In the genomic region with DNA sequence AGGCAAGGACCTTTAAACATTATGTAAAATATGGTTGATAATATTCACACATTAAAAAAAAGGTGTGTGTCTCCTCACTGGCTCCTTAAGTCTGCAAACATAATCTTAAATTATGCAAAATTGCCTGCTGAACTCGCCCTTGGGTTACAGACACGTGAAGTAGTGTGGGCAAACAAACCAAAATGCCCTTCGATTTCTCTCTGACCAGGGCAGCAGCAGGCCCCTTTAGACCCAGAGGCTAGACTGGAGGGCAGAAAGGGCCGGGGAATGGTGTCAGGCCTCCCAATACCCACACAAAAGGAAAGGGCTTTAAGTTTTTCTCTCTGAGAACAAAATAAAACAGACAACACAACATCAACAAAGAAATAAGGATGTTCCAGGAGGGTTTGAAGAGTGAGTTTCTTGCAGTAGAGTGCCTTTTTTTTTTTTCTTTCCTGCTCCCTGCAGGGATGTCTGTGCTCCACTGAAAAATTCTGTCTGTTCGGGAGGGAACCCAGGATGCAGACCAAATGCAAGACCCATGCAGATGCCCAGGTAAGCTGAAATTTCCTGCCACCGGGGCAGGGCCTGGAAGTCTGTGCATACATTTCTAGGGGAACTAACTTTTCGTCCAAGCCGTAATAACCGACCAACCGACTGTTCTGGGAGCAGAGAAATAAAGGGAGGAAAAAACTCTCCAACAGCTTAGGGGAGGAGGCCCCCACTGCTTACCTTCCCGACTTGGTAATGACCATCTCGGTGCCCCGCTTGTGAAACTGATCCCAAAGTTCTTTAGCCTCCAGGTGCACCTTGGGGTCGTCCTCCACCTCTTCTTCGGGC, we compare ENCODE assay signal across 2 cellular contexts.
TF ChIP-seq lines count a peak whose summit lies in the region.

No MANE protein-coding gene starts in this region.

TF ChIP-seq in K562, 482 proteins besides CTCF, POLR2A, EP300 and RAD21 (continued from another document):
- TF ChIP-seq, protein P1, sequence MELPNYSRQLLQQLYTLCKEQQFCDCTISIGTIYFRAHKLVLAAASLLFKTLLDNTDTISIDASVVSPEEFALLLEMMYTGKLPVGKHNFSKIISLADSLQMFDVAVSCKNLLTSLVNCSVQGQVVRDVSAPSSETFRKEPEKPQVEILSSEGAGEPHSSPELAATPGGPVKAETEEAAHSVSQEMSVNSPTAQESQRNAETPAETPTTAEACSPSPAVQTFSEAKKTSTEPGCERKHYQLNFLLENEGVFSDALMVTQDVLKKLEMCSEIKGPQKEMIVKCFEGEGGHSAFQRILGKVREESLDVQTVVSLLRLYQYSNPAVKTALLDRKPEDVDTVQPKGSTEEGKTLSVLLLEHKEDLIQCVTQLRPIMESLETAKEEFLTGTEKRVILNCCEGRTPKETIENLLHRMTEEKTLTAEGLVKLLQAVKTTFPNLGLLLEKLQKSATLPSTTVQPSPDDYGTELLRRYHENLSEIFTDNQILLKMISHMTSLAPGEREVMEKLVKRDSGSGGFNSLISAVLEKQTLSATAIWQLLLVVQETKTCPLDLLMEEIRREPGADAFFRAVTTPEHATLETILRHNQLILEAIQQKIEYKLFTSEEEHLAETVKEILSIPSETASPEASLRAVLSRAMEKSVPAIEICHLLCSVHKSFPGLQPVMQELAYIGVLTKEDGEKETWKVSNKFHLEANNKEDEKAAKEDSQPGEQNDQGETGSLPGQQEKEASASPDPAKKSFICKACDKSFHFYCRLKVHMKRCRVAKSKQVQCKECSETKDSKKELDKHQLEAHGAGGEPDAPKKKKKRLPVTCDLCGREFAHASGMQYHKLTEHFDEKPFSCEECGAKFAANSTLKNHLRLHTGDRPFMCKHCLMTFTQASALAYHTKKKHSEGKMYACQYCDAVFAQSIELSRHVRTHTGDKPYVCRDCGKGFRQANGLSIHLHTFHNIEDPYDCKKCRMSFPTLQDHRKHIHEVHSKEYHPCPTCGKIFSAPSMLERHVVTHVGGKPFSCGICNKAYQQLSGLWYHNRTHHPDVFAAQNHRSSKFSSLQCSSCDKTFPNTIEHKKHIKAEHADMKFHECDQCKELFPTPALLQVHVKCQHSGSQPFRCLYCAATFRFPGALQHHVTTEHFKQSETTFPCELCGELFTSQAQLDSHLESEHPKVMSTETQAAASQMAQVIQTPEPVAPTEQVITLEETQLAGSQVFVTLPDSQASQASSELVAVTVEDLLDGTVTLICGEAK (IDR thresholded peaks at IDR 0.05) = no peak
- TF ChIP-seq, protein P1 (CRISPR knock-in tag; IDR thresholded peaks at IDR 0.05) = no peak

TF ChIP-seq in liver, 16 proteins besides CTCF, POLR2A, EP300 and RAD21 (continued from another document):
- TF ChIP-seq, protein P2, sequence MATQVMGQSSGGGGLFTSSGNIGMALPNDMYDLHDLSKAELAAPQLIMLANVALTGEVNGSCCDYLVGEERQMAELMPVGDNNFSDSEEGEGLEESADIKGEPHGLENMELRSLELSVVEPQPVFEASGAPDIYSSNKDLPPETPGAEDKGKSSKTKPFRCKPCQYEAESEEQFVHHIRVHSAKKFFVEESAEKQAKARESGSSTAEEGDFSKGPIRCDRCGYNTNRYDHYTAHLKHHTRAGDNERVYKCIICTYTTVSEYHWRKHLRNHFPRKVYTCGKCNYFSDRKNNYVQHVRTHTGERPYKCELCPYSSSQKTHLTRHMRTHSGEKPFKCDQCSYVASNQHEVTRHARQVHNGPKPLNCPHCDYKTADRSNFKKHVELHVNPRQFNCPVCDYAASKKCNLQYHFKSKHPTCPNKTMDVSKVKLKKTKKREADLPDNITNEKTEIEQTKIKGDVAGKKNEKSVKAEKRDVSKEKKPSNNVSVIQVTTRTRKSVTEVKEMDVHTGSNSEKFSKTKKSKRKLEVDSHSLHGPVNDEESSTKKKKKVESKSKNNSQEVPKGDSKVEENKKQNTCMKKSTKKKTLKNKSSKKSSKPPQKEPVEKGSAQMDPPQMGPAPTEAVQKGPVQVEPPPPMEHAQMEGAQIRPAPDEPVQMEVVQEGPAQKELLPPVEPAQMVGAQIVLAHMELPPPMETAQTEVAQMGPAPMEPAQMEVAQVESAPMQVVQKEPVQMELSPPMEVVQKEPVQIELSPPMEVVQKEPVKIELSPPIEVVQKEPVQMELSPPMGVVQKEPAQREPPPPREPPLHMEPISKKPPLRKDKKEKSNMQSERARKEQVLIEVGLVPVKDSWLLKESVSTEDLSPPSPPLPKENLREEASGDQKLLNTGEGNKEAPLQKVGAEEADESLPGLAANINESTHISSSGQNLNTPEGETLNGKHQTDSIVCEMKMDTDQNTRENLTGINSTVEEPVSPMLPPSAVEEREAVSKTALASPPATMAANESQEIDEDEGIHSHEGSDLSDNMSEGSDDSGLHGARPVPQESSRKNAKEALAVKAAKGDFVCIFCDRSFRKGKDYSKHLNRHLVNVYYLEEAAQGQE (IDR thresholded peaks at IDR 0.05) = peak; percentile 22
- TF ChIP-seq HNF4A (conservative IDR thresholded peaks at IDR 0.05) = peak; percentile 16 to 20
- TF ChIP-seq GABPA (IDR thresholded peaks at IDR 0.05 in 1 of 2, conservative IDR thresholded peaks at IDR 0.05 in 1 of 2) = no peak
- no peak for TF ChIP-seq FOXA1 (IDR thresholded peaks at IDR 0.05)
- TF ChIP-seq, protein P3, sequence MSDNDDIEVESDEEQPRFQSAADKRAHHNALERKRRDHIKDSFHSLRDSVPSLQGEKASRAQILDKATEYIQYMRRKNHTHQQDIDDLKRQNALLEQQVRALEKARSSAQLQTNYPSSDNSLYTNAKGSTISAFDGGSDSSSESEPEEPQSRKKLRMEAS (IDR thresholded peaks at IDR 0.05) = no peak
- TF ChIP-seq HNF4G (IDR thresholded peaks at IDR 0.05) = no peak
- TF ChIP-seq RXRA (IDR thresholded peaks at IDR 0.05) = peak; percentile 20 to 44
- TF ChIP-seq, protein P4, sequence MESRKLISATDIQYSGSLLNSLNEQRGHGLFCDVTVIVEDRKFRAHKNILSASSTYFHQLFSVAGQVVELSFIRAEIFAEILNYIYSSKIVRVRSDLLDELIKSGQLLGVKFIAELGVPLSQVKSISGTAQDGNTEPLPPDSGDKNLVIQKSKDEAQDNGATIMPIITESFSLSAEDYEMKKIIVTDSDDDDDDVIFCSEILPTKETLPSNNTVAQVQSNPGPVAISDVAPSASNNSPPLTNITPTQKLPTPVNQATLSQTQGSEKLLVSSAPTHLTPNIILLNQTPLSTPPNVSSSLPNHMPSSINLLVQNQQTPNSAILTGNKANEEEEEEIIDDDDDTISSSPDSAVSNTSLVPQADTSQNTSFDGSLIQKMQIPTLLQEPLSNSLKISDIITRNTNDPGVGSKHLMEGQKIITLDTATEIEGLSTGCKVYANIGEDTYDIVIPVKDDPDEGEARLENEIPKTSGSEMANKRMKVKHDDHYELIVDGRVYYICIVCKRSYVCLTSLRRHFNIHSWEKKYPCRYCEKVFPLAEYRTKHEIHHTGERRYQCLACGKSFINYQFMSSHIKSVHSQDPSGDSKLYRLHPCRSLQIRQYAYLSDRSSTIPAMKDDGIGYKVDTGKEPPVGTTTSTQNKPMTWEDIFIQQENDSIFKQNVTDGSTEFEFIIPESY (IDR thresholded peaks at IDR 0.05) = no peak
- TF ChIP-seq, protein P5, sequence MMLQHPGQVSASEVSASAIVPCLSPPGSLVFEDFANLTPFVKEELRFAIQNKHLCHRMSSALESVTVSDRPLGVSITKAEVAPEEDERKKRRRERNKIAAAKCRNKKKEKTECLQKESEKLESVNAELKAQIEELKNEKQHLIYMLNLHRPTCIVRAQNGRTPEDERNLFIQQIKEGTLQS (IDR thresholded peaks at IDR 0.05) = no peak
- TF ChIP-seq SP1 (IDR thresholded peaks at IDR 0.05) = no peak
- TF ChIP-seq EGR1 (IDR thresholded peaks at IDR 0.05; ENCODE audit: low read depth in 2 of 2) = no peak
- no peak for TF ChIP-seq NR2F2 (IDR thresholded peaks at IDR 0.05)
- TF ChIP-seq FOXA2 (IDR thresholded peaks at IDR 0.05) = no peak
